ENCODE assay signal across 24 cellular contexts in genomic region chr22:22119003-22119402, GRCh38.
"Had no signal": no experiment of that assay in that cellular context is flagged by ENCODE, and none has a peak within 500 bp of the region (broad histone marks: within the 10 kb centered on the region; RNA-seq: fewer than 3 reads in every experiment).

No MANE protein-coding gene starts in this region.

- H3K27ac Mint-ChIP-seq: effector memory CD8-positive, alpha-beta T cell; naive thymus-derived CD4-positive, alpha-beta T cell; nephron progenitor cell; stimulated activated effector memory CD8-positive, alpha-beta T cell treated with anti-CD3 and anti-CD28 coated beads, Interleukin-12 subunit alpha, Interleukin-12 subunit beta, amount 100 ng/mL, for 72 hours; stimulated activated naive CD8-positive, alpha-beta T cell treated with anti-CD3 and anti-CD28 coated beads, Interleukin-15, amount 100 ng/mL, for 72 hours had no signal

- H3K4me1 ChIP-seq: parathyroid adenoma, psoas muscle, right lobe of liver, testis, tibial nerve, upper lobe of right lung had no signal

- H3K4me1 Mint-ChIP-seq: nephron progenitor cell; stimulated activated effector memory CD8-positive, alpha-beta T cell treated with anti-CD3 and anti-CD28 coated beads, Interleukin-12 subunit alpha, Interleukin-12 subunit beta, amount 100 ng/mL, for 72 hours; stimulated activated naive CD8-positive, alpha-beta T cell treated with anti-CD3 and anti-CD28 coated beads, Interleukin-15, amount 100 ng/mL, for 72 hours had no signal

- H3K4me3 ChIP-seq: hepatocyte, lung, psoas muscle, right lobe of liver, tibial nerve, upper lobe of right lung had no signal

- H3K9ac ChIP-seq: parathyroid adenoma had no signal

- H3K4me3 Mint-ChIP-seq: dendritic cell treated with granulocyte-macrophage colony-stimulating factor and Interleukin-4, amounts not matched to agents 40 ng/mL and 50 ng/mL, for 4 days; nephron progenitor cell; stimulated activated effector memory CD8-positive, alpha-beta T cell treated with anti-CD3 and anti-CD28 coated beads, Interleukin-12 subunit alpha, Interleukin-12 subunit beta, amount 100 ng/mL, for 72 hours had no signal

- H3K36me3 Mint-ChIP-seq: naive thymus-derived CD4-positive, alpha-beta T cell had no signal

- H2AFZ ChIP-seq: hepatocyte, parathyroid adenoma had no signal

- H3K79me2 ChIP-seq: hepatocyte, parathyroid adenoma had no signal

- H3K27ac ChIP-seq: hepatocyte, parathyroid adenoma, psoas muscle, right lobe of liver, testis, tibial nerve, upper lobe of right lung had no signal

- H3K27me3 ChIP-seq: right lobe of liver, testis had no signal

- ATAC-seq: effector memory CD8-positive, alpha-beta T cell; left colon; left ventricle myocardium superior; naive thymus-derived CD4-positive, alpha-beta T cell; psoas muscle; right lobe of liver; stimulated activated effector memory CD8-positive, alpha-beta T cell treated with anti-CD3 and anti-CD28 coated beads, Interleukin-12 subunit alpha, Interleukin-12 subunit beta, amount 100 ng/mL, for 72 hours; stimulated activated naive CD8-positive, alpha-beta T cell treated with anti-CD3 and anti-CD28 coated beads, Interleukin-15, amount 100 ng/mL, for 72 hours; upper lobe of right lung had no signal

- H3K9me3 Mint-ChIP-seq: dendritic cell treated with granulocyte-macrophage colony-stimulating factor and Interleukin-4, amounts not matched to agents 40 ng/mL and 50 ng/mL, for 4 days; effector memory CD8-positive, alpha-beta T cell; naive thymus-derived CD4-positive, alpha-beta T cell; nephron progenitor cell; stimulated activated effector memory CD8-positive, alpha-beta T cell treated with anti-CD3 and anti-CD28 coated beads, Interleukin-12 subunit alpha, Interleukin-12 subunit beta, amount 100 ng/mL, for 72 hours; stimulated activated naive CD8-positive, alpha-beta T cell treated with anti-CD3 and anti-CD28 coated beads, Interleukin-15, amount 100 ng/mL, for 72 hours had no signal

- H3K4me2 ChIP-seq: hepatocyte had no signal

- DNase-seq: effector memory CD8-positive, alpha-beta T cell; erythroblast; foreskin melanocyte; head of caudate nucleus; kidney; left colon; left ventricle myocardium superior; mesendoderm; naive thymus-derived CD4-positive, alpha-beta T cell; nephron progenitor cell; psoas muscle; retina; right lobe of liver; stimulated activated CD4-positive, alpha-beta T cell treated with anti-CD3 and anti-CD28 coated beads, Interleukin-4, amount 100 ng/mL, for 1 hour; stimulated activated CD8-positive, alpha-beta memory T cell treated with anti-CD3 and anti-CD28 coated beads, Interleukin-4, amount 100 ng/mL, for 48 hours; stimulated activated naive CD8-positive, alpha-beta T cell treated with anti-CD3 and anti-CD28 coated beads, Interleukin-15, amount 100 ng/mL, for 72 hours; testis; upper lobe of right lung had no signal
